35 cellular contexts compared by ENCODE assay signal in genomic region chr19:41495589-41495988, GRCh38. TPM values are rescaled to one million over a fixed set of nuclear protein-coding genes. Genes with fewer than 3 reads are reported as not detected.
"Had no signal": no experiment of that assay in that cellular context is flagged by ENCODE, and none has a peak within 500 bp of the region (broad histone marks: within the 10 kb centered on the region; RNA-seq: fewer than 3 reads in every experiment).

No MANE protein-coding gene starts in this region.

- H3K4me3 ChIP-seq: ascending aorta, cardiac muscle cell had no signal

- H3K27me3 ChIP-seq: ascending aorta, brain microvascular endothelial cell, cardiac muscle cell had no signal

- H3K36me3 ChIP-seq: ascending aorta, brain microvascular endothelial cell, cardiac muscle cell had no signal

- H3K27ac ChIP-seq: ascending aorta, brain microvascular endothelial cell, cardiac muscle cell, VCaP had no signal

- ATAC-seq: activated CD8-positive, alpha-beta T cell treated with anti-CD3 and anti-CD28 coated beads for 36 hours; activated naive CD8-positive, alpha-beta T cell treated with anti-CD3 and anti-CD28 coated beads, Interleukin-2, amount 50 U/mL, for 24 hours; activated T-cell treated with anti-CD3 and anti-CD28 coated beads, Interleukin-2, amount 50 U/mL, for 4 hours; activated T-cell treated with anti-CD3 and anti-CD28 coated beads, Interleukin-2, amount 50 U/mL, for 72 hours had no signal

- H3K9me3 ChIP-seq: ascending aorta had no signal

- DNase-seq: activated B cell treated with CpG ODN at 0.5 μM for 24 hours; activated CD4-positive, alpha-beta memory T cell treated with anti-CD3 and anti-CD28 coated beads for 36 hours; activated CD4-positive, alpha-beta T cell treated with anti-CD3 and anti-CD28 coated beads for 4 hours; activated CD4-positive, alpha-beta T cell treated with anti-CD3 and anti-CD28 coated beads, Interleukin-2, amount 10 ng/mL, durations not matched to agents 24 days and 14 days; activated CD4-positive, alpha-beta T cell treated with anti-CD3 and anti-CD28 coated beads, Interleukin-2, amount 50 U/mL, for 1 hour; activated CD4-positive, alpha-beta T cell treated with anti-CD3 and anti-CD28 coated beads, Interleukin-2, amount 50 U/mL, for 4 hours; activated CD4-positive, CD25-positive, alpha-beta regulatory T cell treated with anti-CD3 and anti-CD28 coated beads, Interleukin-2, amount 50 U/mL, for 72 hours; activated CD8-positive, alpha-beta memory T cell treated with anti-CD3 and anti-CD28 coated beads, Interleukin-2, amount 50 U/mL, for 4 hours; activated CD8-positive, alpha-beta T cell treated with anti-CD3 and anti-CD28 coated beads for 36 hours; activated effector memory CD4-positive, alpha-beta T cell treated with Interleukin-2 at 50 U/mL for 16 hours; activated gamma-delta T cell; activated naive CD4-positive, alpha-beta T cell treated with anti-CD3 and anti-CD28 coated beads, Interleukin-2, amount 10 ng/mL, durations not matched to agents 7 days and 5 days; activated naive CD4-positive, alpha-beta T cell treated with Interleukin-2 at 50 U/mL for 16 hours; activated naive CD8-positive, alpha-beta T cell treated with anti-CD3 and anti-CD28 coated beads, Interleukin-2, amount 10 ng/mL, durations not matched to agents 7 days and 5 days; activated naive CD8-positive, alpha-beta T cell treated with anti-CD3 and anti-CD28 coated beads, Interleukin-2, amount 50 U/mL, for 24 hours; activated T-cell treated with anti-CD3 and anti-CD28 coated beads for 4 hours; activated T-cell treated with anti-CD3 and anti-CD28 coated beads, Interleukin-2, amount 50 U/mL, for 1 hour; activated T-cell treated with anti-CD3 and anti-CD28 coated beads, Interleukin-2, amount 50 U/mL, for 4 hours; activated T-cell treated with anti-CD3 and anti-CD28 coated beads, Interleukin-2, amount 50 U/mL, for 72 hours; amygdala; anterior cingulate cortex; brain microvascular endothelial cell; caudate nucleus; cerebellar nuclear complex; SW 1271; T-helper 1 cell; T-helper 2 cell; T-helper 9 cell had no signal

- H3K4me1 ChIP-seq: ascending aorta had no signal

RNA-seq across cellular contexts. Expression of gene ERICH4, which starts 52.6 kb away (rescaled TPM):
- total RNA-seq: activated B cell treated with CpG ODN at 0.5 μM for 24 hours; activated CD4-positive, alpha-beta memory T cell treated with anti-CD3 and anti-CD28 coated beads for 36 hours; activated CD4-positive, alpha-beta T cell treated with anti-CD3 and anti-CD28 coated beads, Interleukin-2, amount 10 ng/mL, durations not matched to agents 24 days and 14 days; activated CD8-positive, alpha-beta memory T cell treated with anti-CD3 and anti-CD28 coated beads for 36 hours; activated CD8-positive, alpha-beta T cell treated with anti-CD3 and anti-CD28 coated beads for 36 hours; activated naive CD8-positive, alpha-beta T cell treated with anti-CD3 and anti-CD28 coated beads, Interleukin-2, amount 10 ng/mL, durations not matched to agents 7 days and 5 days; activated T-cell treated with anti-CD3 and anti-CD28 coated beads, Interleukin-2, amount 50 U/mL, for 4 hours; activated T-cell treated with anti-CD3 and anti-CD28 coated beads, Interleukin-2, amount 50 U/mL, for 72 hours; activated T-helper 2 cell treated with anti-CD3 and anti-CD28 coated beads, Interferon-gamma antibody, Interleukin-2, Interleukin-4, amounts not matched to agents 10 μg/mL and 5 μg/mL and 100 μg/mL, durations not matched to agents 14 hours and 24 hours and 36 hours; ascending aorta; bronchial epithelial cell; cardiac muscle cell had no signal
- polyA plus RNA-seq: adipose tissue, cardiac muscle cell had no signal
